22 cellular contexts compared by ENCODE assay signal in the genomic region with DNA sequence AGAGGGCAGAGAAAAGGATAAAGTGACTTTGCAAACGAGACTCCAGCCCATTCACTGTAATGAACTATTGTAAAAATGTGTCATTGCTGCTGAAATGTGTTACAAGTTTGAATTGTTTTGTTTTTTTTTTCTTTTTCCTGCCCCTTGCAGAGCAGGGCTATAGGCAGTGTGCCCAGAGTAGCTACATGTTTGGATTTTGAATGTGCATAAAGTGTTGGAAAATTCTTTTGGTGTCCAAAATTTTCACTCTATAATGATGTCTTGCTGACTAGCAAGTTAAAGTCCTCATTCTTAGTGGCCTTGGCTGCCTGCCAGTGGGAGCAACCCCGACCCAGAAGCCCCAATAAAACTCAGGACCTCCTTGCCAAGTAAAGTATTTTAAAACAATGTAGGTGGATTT.
DNase-seq lines count a peak whose midpoint lies in the region; TF ChIP-seq lines count a peak whose summit lies in the region.
"Had no signal": no experiment of that assay in that cellular context is flagged by ENCODE, and none has a peak within 500 bp of the region (broad histone marks: within the 10 kb centered on the region; RNA-seq: fewer than 3 reads in every experiment).

No MANE protein-coding gene starts in this region.

- H3K4me3 ChIP-seq in SK-N-MC (no peak overlapping the region), choroid plexus epithelial cell (ENCODE audit: low read depth, low read length) (no peak overlapping the region), brain microvascular endothelial cell (ENCODE audit: low read depth, low read length) (no peak overlapping the region), uterus (no peak overlapping the region)
- H3K4me3 ChIP-seq: esophagus squamous epithelium, lower lobe of right lung had no signal

- TF ChIP-seq CTCF in choroid plexus epithelial cell (conservative IDR thresholded peaks at IDR 0.05; ENCODE audit: low read depth, low read length) (no peak), brain microvascular endothelial cell (IDR thresholded peaks at IDR 0.05; ENCODE audit: low read depth, low read length, missing control alignments) (no peak), uterus (IDR thresholded peaks at IDR 0.05) (no peak)

- H3K27ac ChIP-seq in SK-N-MC: peak overlapping the region; percentile 64
- H3K27ac ChIP-seq in layer of hippocampus (ENCODE audit: low read depth, low read length): peak overlapping the region; percentile 52
- H3K27ac ChIP-seq in substantia nigra (ENCODE audit: low read depth, low read length, poor library complexity, severe bottlenecking): no peak overlapping the region
- no peak overlapping the region for H3K27ac ChIP-seq in brain microvascular endothelial cell
- no peak overlapping the region for H3K27ac ChIP-seq in uterus
- H3K27ac ChIP-seq: esophagus squamous epithelium, KMS-11, lower lobe of right lung had no signal

- intact Hi-C loops in uterus (cut with DNase I; ENCODE audit: low total_unique reads): no loop called here

- H3K27me3 ChIP-seq in layer of hippocampus (ENCODE audit: control insufficient read depth, insufficient read depth, low read length): no peaks in the 10 kb centered on the region
- no peaks in the 10 kb centered on the region for H3K27me3 ChIP-seq in brain microvascular endothelial cell (replicated peaks)
- no peaks in the 10 kb centered on the region for H3K27me3 ChIP-seq in uterus

- H3K9ac ChIP-seq in SK-N-MC (ENCODE audit: insufficient read length): no peak overlapping the region
- H3K9ac ChIP-seq: KMS-11 had no signal

- no peaks in the 10 kb centered on the region for H3K9me3 ChIP-seq in SK-N-MC (ENCODE audit: low read depth, low read length)
- no peaks in the 10 kb centered on the region for H3K9me3 ChIP-seq in uterus
- H3K9me3 ChIP-seq: esophagus squamous epithelium, lower lobe of right lung had no signal

- no peak for TF ChIP-seq POLR2A in uterus (IDR thresholded peaks at IDR 0.05)

- in situ Hi-C loops in brain microvascular endothelial cell (cut with HindIII; ENCODE audit: low pct_ligation_motif_present, low sequenced_read_pairs): no loop called here

- no peaks in the 10 kb centered on the region for H3K4me1 ChIP-seq in uterus
- H3K4me1 ChIP-seq: esophagus squamous epithelium, lower lobe of right lung had no signal

- H3K36me3 ChIP-seq in SK-N-MC (ENCODE audit: insufficient read depth, low read length) (no peaks in the 10 kb centered on the region), brain microvascular endothelial cell (replicated peaks) (no peaks in the 10 kb centered on the region), uterus (no peaks in the 10 kb centered on the region)
- H3K36me3 ChIP-seq: esophagus squamous epithelium, lower lobe of right lung had no signal

- DNase-seq in SK-N-MC (ENCODE audit: low read depth, low spot score): no peak
- DNase-seq in choroid plexus epithelial cell (ENCODE audit: low read depth): peak; percentile 38
- DNase-seq in substantia nigra (lab: John Stamatoyannopoulos, UW): peak in 37 of 49 donors; percentile 1 to 61 (median 19)
- no peak for DNase-seq in SIG-M5 treated with dmso at 0.1 percent for 504 hours (lab: John Stamatoyannopoulos, UW; ENCODE audit: unreplicated experiment)
- no peak for DNase-seq in NCI-H187 (lab: John Stamatoyannopoulos, UW)
- DNase-seq in brain microvascular endothelial cell: no peak
- DNase-seq in uterus: no peak
- DNase-seq: activated CD4-positive, alpha-beta T cell treated with anti-CD3 and anti-CD28 coated beads, Interleukin-2, amount 10 ng/mL, durations not matched to agents 7 days and 5 days; activated CD8-positive, alpha-beta memory T cell treated with anti-CD3 and anti-CD28 coated beads, Interleukin-2, amount 50 U/mL, for 4 hours; activated effector memory CD4-positive, alpha-beta T cell treated with anti-CD3 and anti-CD28 coated beads, Interleukin-2, amount 50 U/mL, for 16 hours; activated naive CD8-positive, alpha-beta T cell treated with anti-CD3 and anti-CD28 coated beads, Interleukin-2, amount 50 U/mL, for 24 hours; CD4-positive, alpha-beta T cell; effector memory CD4-positive, alpha-beta T cell; esophagus squamous epithelium; GF-D8; lower lobe of right lung; NCI-H187 treated with DMSO at 0.1 percent for 48 hours; NCI-H226; SIG-M5; trophoblast cell had no signal

Comparison
In these comparisons a context has a peak if more than half of its experiments do, and no peak if none do; other contexts are left out.
1. DNase-seq: peak in choroid plexus epithelial cell (single experiment) and substantia nigra (37 of 49); none in SK-N-MC (single experiment), SIG-M5 treated with dmso at 0.1 percent for 504 hours (single experiment), NCI-H187 (0 of 2), brain microvascular endothelial cell (single experiment) and uterus (0 of 2).
2. H3K27ac ChIP-seq: peak in SK-N-MC (single experiment) and layer of hippocampus (single experiment); none in substantia nigra (single experiment), brain microvascular endothelial cell (single experiment) and uterus (0 of 2).